9 cellular contexts compared by ENCODE assay signal in the genomic region with DNA sequence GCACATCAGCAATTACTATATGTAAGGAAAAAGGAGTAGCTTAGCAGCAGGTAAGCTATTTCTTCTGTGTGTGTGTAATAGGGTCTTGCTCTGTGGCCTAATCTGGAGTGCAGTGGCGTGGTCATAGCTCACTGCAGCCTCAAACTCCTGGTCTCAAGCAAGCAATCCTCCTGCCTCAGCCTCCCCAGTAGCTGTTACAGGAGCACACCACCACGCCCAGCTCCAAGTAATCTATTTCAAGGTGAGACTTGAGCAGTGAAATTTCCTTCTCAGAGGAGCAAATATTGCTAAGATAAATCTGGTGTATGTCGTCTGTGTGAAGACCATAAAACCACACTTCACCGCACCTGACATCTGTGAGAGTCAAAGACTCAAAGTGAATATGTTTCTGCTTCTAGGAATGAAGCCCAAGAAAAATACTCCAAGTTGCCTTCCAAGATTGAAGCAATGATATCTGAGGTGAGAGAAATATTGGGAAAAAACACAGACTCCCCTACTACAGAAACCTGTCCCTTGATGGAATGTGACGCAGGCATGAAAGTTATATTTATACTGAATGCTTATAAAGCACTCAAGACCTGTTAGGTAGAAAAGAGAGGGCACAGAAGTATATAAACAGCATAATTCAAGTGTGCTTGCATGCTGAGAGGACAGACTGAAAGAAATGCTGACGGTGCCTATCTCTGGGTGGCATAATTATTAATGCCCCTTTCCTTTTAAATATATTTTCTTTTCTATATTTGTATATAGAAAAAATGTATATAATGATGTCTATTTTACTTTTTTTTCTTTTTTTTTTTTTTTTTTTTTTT. TPM values are rescaled to one million over a fixed set of nuclear protein-coding genes. Genes with fewer than 3 reads are reported as not detected.
DNase-seq lines count a peak whose midpoint lies in the region; ATAC-seq and TF ChIP-seq lines count a peak whose summit lies in the region.
"Had no signal": no experiment of that assay in that cellular context is flagged by ENCODE, and none has a peak within 500 bp of the region (broad histone marks: within the 10 kb centered on the region; RNA-seq: fewer than 3 reads in every experiment).

No MANE protein-coding gene starts in this region.

- peak overlapping the region; percentile 89 for H3K4me2 ChIP-seq in KMS-11
- H3K4me2 ChIP-seq: A549 had no signal

- CTCF ChIA-PET in activated CD4-positive, alpha-beta T cell treated with anti-CD3 and anti-CD28 coated beads, Interleukin-2, amount 10 ng/mL, durations not matched to agents 7 days and 5 days (lab: Charles Lee) = interaction anchor here (0.7 to 9.8 kb wide), 7 partner anchors 9 to 71 kb away, joined by 3 to 115 read pairs (median 10); no protein-coding TSS in a partner anchor

- H3K36me3 ChIP-seq in KMS-11 (ENCODE audit: insufficient read depth) = no peaks in the 10 kb centered on the region
- no peaks in the 10 kb centered on the region for H3K36me3 ChIP-seq in spleen

- TF ChIP-seq CTCF in KMS-11 (conservative IDR thresholded peaks at IDR 0.05; ENCODE audit: low read depth, low read length) (no peak), spleen (IDR thresholded peaks at IDR 0.05 in 8 of 11, conservative IDR thresholded peaks at IDR 0.05 in 3 of 11) (no peak), omental fat pad (IDR thresholded peaks at IDR 0.05) (no peak)

- H3K27me3 ChIP-seq in KMS-11 (ENCODE audit: insufficient read depth, low read depth) (no peaks in the 10 kb centered on the region), spleen (replicated peaks in 1 of 7) (no peaks in the 10 kb centered on the region)

- peak overlapping the region; percentile 92 for H3K9ac ChIP-seq in KMS-11

- no peak overlapping the region for H2AFZ ChIP-seq in KMS-11 (ENCODE audit: low read depth)

- peak overlapping the region; percentile 99 for H3K27ac ChIP-seq in KMS-11
- peak overlapping the region; percentile 19 for H3K27ac ChIP-seq in angular gyrus (ENCODE audit: low read depth, low read length)
- H3K27ac ChIP-seq in spleen = peak overlapping the region; percentile 50 to 97 (median 90)
- H3K27ac ChIP-seq: A549 had no signal

- intact Hi-C loops in spleen (cut with DNase I; ENCODE audit: low total_unique reads) = no loop called here

- WGBS in spleen, 5 donors = 49 to 65% (median 56%) methylated on average over 6 of the region's 6 CpGs

- H3K9me3 ChIP-seq in spleen = no peaks in the 10 kb centered on the region
- H3K9me3 ChIP-seq: A549 had no signal

- H3K79me2 ChIP-seq in KMS-11 (ENCODE audit: insufficient read depth, low read depth) = peaks cover 29% of the 10 kb centered on the region

- peak overlapping the region; percentile 100 for H3K27ac Mint-ChIP-seq in activated CD4-positive, alpha-beta T cell treated with anti-CD3 and anti-CD28 coated beads, Interleukin-2, amount 10 ng/mL, durations not matched to agents 7 days and 5 days

- no peak for TF ChIP-seq POLR2A in spleen (IDR thresholded peaks at IDR 0.05)

- peaks cover 20% of the 10 kb centered on the region for H3K36me3 Mint-ChIP-seq in activated CD4-positive, alpha-beta T cell treated with anti-CD3 and anti-CD28 coated beads, Interleukin-2, amount 10 ng/mL, durations not matched to agents 7 days and 5 days (ENCODE audit: low read depth)

- H3K9me3 Mint-ChIP-seq in activated CD4-positive, alpha-beta T cell treated with anti-CD3 and anti-CD28 coated beads, Interleukin-2, amount 10 ng/mL, durations not matched to agents 7 days and 5 days = no peaks in the 10 kb centered on the region

- no peaks in the 10 kb centered on the region for H4K20me1 ChIP-seq in KMS-11 (ENCODE audit: insufficient read depth)

- H3K4me1 Mint-ChIP-seq in activated CD4-positive, alpha-beta T cell treated with anti-CD3 and anti-CD28 coated beads, Interleukin-2, amount 10 ng/mL, durations not matched to agents 7 days and 5 days = peaks cover 49% of the 10 kb centered on the region

- no peaks in the 10 kb centered on the region for H3K27me3 Mint-ChIP-seq in activated CD4-positive, alpha-beta T cell treated with anti-CD3 and anti-CD28 coated beads, Interleukin-2, amount 10 ng/mL, durations not matched to agents 7 days and 5 days

- H3K4me3 Mint-ChIP-seq in activated CD4-positive, alpha-beta T cell treated with anti-CD3 and anti-CD28 coated beads, Interleukin-2, amount 10 ng/mL, durations not matched to agents 7 days and 5 days = peak overlapping the region; percentile 98

- POLR2A ChIA-PET in activated CD4-positive, alpha-beta T cell treated with anti-CD3 and anti-CD28 coated beads, Interleukin-2, amount 10 ng/mL, durations not matched to agents 7 days and 5 days (lab: Charles Lee) = no interaction called here

- ATAC-seq in omental fat pad (ENCODE audit: low FRiP score) (no peak), esophagus mucosa (no peak), HG02981 (IDR thresholded peaks at IDR 0.05; ENCODE audit: unreplicated experiment) (no peak)
- ATAC-seq: A549 had no signal

- DNase-seq in activated CD4-positive, alpha-beta T cell treated with anti-CD3 and anti-CD28 coated beads, Interleukin-2, amount 10 ng/mL, durations not matched to agents 7 days and 5 days = no peak
- DNase-seq in activated CD4-positive, alpha-beta T cell treated with anti-CD3 and anti-CD28 coated beads for 1 hour = no peak
- DNase-seq in spleen (no peak), omental fat pad (ENCODE audit: low spot score) (no peak)

- H3K4me3 ChIP-seq in KMS-11 (IDR thresholded peaks at IDR 0.05; ENCODE audit: insufficient read depth, low read depth, low read length) (no peak overlapping the region), spleen (peak overlapping the region in 5 of 8 donors; percentile 4 to 76 (median 20))
- H3K4me3 ChIP-seq: A549 had no signal

- H3K4me1 ChIP-seq in KMS-11 (ENCODE audit: low read depth, poor library complexity, severe bottlenecking) (peaks cover 79% of the 10 kb centered on the region), spleen (peaks cover 45 to 100% (median 90%) of the 10 kb centered on the region in 6 donors)

RNA-seq across cellular contexts. Expression of a gene that starts 2.5 kb away (rescaled TPM):
- 100 to 1,000 TPM; 207 to 214 TPM for total RNA-seq in activated CD4-positive, alpha-beta T cell treated with anti-CD3 and anti-CD28 coated beads, Interleukin-2, amount 10 ng/mL, durations not matched to agents 7 days and 5 days
- 100 to 1,000 TPM in 3 of 7 donors, 10 to 100 TPM in 4; 68.4 to 220 (median 91.7) TPM for total RNA-seq in spleen
- polyA plus RNA-seq in spleen = 10 to 100 TPM; 23.6 to 30.9 (median 23.7) TPM
- 10 to 100 TPM; 12.4 to 45.6 (median 18.3) TPM for total RNA-seq in omental fat pad
- 0.76 TPM for total RNA-seq in esophagus mucosa

RNA-seq across cellular contexts. Expression of a gene that starts 38.3 kb away (rescaled TPM):
- total RNA-seq in activated CD4-positive, alpha-beta T cell treated with anti-CD3 and anti-CD28 coated beads, Interleukin-2, amount 10 ng/mL, durations not matched to agents 7 days and 5 days = 1 to 10 TPM; 1.2 to 1.7 TPM
- total RNA-seq in spleen = 10 to 100 TPM in 5 of 7 donors, 1 to 10 TPM in 2; 8.8 to 23.8 (median 14.1) TPM
- polyA plus RNA-seq in spleen = 10 to 100 TPM; 17.7 to 50.0 (median 34.8) TPM
- total RNA-seq in omental fat pad = 10 to 100 TPM in 2 of 4 donors, 1 to 10 TPM in 2; 3.1 to 28.8 (median 8.8) TPM
- total RNA-seq in esophagus mucosa = 2.0 TPM
- polyA plus RNA-seq: A549 had no signal

Comparison
In these comparisons a context has a peak if more than half of its experiments do, and no peak if none do; other contexts are left out.
1. H3K27ac ChIP-seq: peak in every context shown above with its lines; median percentile 99 in KMS-11; 90 in spleen; 19 in angular gyrus.